Comparison of ENCODE assay signal across 9 cellular contexts in genomic region chr10:16765532-16766365, GRCh38. TPM values are rescaled to one million over a fixed set of nuclear protein-coding genes. Genes with fewer than 3 reads are reported as not detected.
DNase-seq lines count a peak whose midpoint lies in the region; ATAC-seq and TF ChIP-seq lines count a peak whose summit lies in the region.
"Had no signal": no experiment of that assay in that cellular context is flagged by ENCODE, and none has a peak within 500 bp of the region (broad histone marks: within the 10 kb centered on the region; RNA-seq: fewer than 3 reads in every experiment).

No MANE protein-coding gene starts in this region.

- no peaks in the 10 kb centered on the region for H3K4me1 ChIP-seq in hepatocyte (ENCODE audit: insufficient read depth)
- no peaks in the 10 kb centered on the region for H3K4me1 ChIP-seq in CD8-positive, alpha-beta memory T cell (ENCODE audit: insufficient read depth, low read length)

- no peak overlapping the region for H3K27ac ChIP-seq in hepatocyte
- H3K27ac ChIP-seq in CD8-positive, alpha-beta memory T cell (ENCODE audit: low read depth, low read length) = no peak overlapping the region

- no peak overlapping the region for H3K4me3 Mint-ChIP-seq in CD8-positive, alpha-beta memory T cell

- ATAC-seq in GM18858 (IDR thresholded peaks at IDR 0.05; ENCODE audit: unreplicated experiment) (peak; percentile 68), GM21786 (IDR thresholded peaks at IDR 0.05; ENCODE audit: unreplicated experiment) (peak; percentile 78), HG03342 (IDR thresholded peaks at IDR 0.05; ENCODE audit: unreplicated experiment) (peak; percentile 71)
- ATAC-seq: Panc1 had no signal

- no peak for TF ChIP-seq CTCF in hepatocyte (IDR thresholded peaks at IDR 0.05; ENCODE audit: poor library complexity)

- POLR2A ChIA-PET in CD8-positive, alpha-beta memory T cell (lab: Charles Lee) = no interaction called here

- peaks cover 0 to 44% (median 24%) of the 10 kb centered on the region in 3 donors for H3K36me3 Mint-ChIP-seq in CD8-positive, alpha-beta memory T cell

- no peak overlapping the region for H2AFZ ChIP-seq in hepatocyte

- no peaks in the 10 kb centered on the region for H4K20me1 ChIP-seq in hepatocyte (ENCODE audit: insufficient read depth, poor library complexity, severe bottlenecking)

- H3K9me3 ChIP-seq in hepatocyte (ENCODE audit: low read depth) = no peaks in the 10 kb centered on the region
- no peaks in the 10 kb centered on the region for H3K9me3 ChIP-seq in CD8-positive, alpha-beta memory T cell (ENCODE audit: low read length)

- H3K4me2 ChIP-seq in hepatocyte = no peak overlapping the region

- no peaks in the 10 kb centered on the region for H3K9me3 Mint-ChIP-seq in CD8-positive, alpha-beta memory T cell

- no peaks in the 10 kb centered on the region for H3K27me3 ChIP-seq in hepatocyte
- no peaks in the 10 kb centered on the region for H3K27me3 ChIP-seq in CD8-positive, alpha-beta memory T cell (ENCODE audit: insufficient read depth, low read length, poor library complexity, severe bottlenecking)

- H3K27me3 Mint-ChIP-seq in CD8-positive, alpha-beta memory T cell = no peaks in the 10 kb centered on the region

- CTCF ChIA-PET in CD8-positive, alpha-beta memory T cell (lab: Charles Lee) = no interaction called here

- H3K79me2 ChIP-seq in hepatocyte = no peaks in the 10 kb centered on the region

- H3K36me3 ChIP-seq in hepatocyte (replicated peaks; ENCODE audit: insufficient read depth, low read depth) = no peaks in the 10 kb centered on the region
- H3K36me3 ChIP-seq in CD8-positive, alpha-beta memory T cell (ENCODE audit: insufficient read depth, low read length) = peaks cover 4% of the 10 kb centered on the region

- 72% methylated on average over 12 of the region's 12 CpGs for WGBS in hepatocyte (ENCODE audit: low lambda C conversion rate, missing lambda C conversion rate)

- no peaks in the 10 kb centered on the region for H3K9me2 ChIP-seq in hepatocyte (replicated peaks; ENCODE audit: insufficient read depth)

- DNase-seq in hepatocyte (ENCODE audit: low spot score) = peak; percentile 11
- no peak for DNase-seq in effector CD4-positive, alpha-beta T cell
- DNase-seq in mesenteric fat pad (ENCODE audit: low spot score) = no peak
- DNase-seq in CD8-positive, alpha-beta memory T cell = no peak
- no peak for DNase-seq in activated CD8-positive, alpha-beta memory T cell treated with anti-CD3 and anti-CD28 coated beads, Interleukin-2, amount 50 U/mL, for 48 hours

- no peak overlapping the region for H3K4me3 ChIP-seq in hepatocyte
- no peak overlapping the region for H3K4me3 ChIP-seq in CD8-positive, alpha-beta memory T cell (ENCODE audit: low read length)

- H3K27ac Mint-ChIP-seq in CD8-positive, alpha-beta memory T cell = peak overlapping the region in 3 of 8 donors; percentile 8 to 35 (median 32)

- H3K4me1 Mint-ChIP-seq in CD8-positive, alpha-beta memory T cell = peaks cover 17 to 35% (median 31%) of the 10 kb centered on the region in 3 donors

RNA-seq across cellular contexts. Expression of gene RSU1, which starts 51.5 kb away (rescaled TPM):
- total RNA-seq in hepatocyte (36.7 and 37.0 TPM in 2 replicates), mesenteric fat pad (125 TPM)
- 52.3 and 55.5 TPM in 2 replicates for polyA plus RNA-seq in hepatocyte
- total RNA-seq in CD8-positive, alpha-beta memory T cell = 10 to 100 TPM; 66.4 to 68.5 TPM
- 132 TPM for polyA plus RNA-seq in CD8-positive, alpha-beta memory T cell
